23 cellular contexts compared by ENCODE assay signal in genomic region chr2:9586465-9586864, GRCh38. TPM values are rescaled to one million over a fixed set of nuclear protein-coding genes. Genes with fewer than 3 reads are reported as not detected.
DNase-seq lines count a peak whose midpoint lies in the region; ATAC-seq, FAIRE-seq and TF ChIP-seq lines count a peak whose summit lies in the region.
"Had no signal": no experiment of that assay in that cellular context is flagged by ENCODE, and none has a peak within 500 bp of the region (broad histone marks: within the 10 kb centered on the region; RNA-seq: fewer than 3 reads in every experiment).

No MANE protein-coding gene starts in this region.

- no peak overlapping the region for H3K4me2 ChIP-seq in A549
- no peak overlapping the region for H3K4me2 ChIP-seq in mesendoderm (ENCODE audit: low read length)

- no peak for FAIRE-seq in A549 (lab: Jason Lieb, UNC)
- FAIRE-seq: HTR-8/SVneo, RCC 7860 had no signal

- peak overlapping the region; percentile 43 for H3K27ac Mint-ChIP-seq in activated CD4-positive, alpha-beta T cell treated with anti-CD3 and anti-CD28 coated beads, Interleukin-2, amount 10 ng/mL, durations not matched to agents 24 days and 14 days
- H3K27ac Mint-ChIP-seq in mesothelial cell of epicardium = peak overlapping the region; percentile 45

- no peaks in the 10 kb centered on the region for H3K27me3 ChIP-seq in mesendoderm (ENCODE audit: insufficient read depth, low read length, poor library complexity)
- H3K27me3 ChIP-seq: SJSA1 had no signal

- no peak for TF ChIP-seq RAD21 in A549 (conservative IDR thresholded peaks at IDR 0.05 in 1 of 2, IDR thresholded peaks at IDR 0.05 in 1 of 2)

- no peak overlapping the region for H2AK5ac ChIP-seq in mesendoderm (ENCODE audit: low read length)

- H3K4me1 ChIP-seq in A549 (peaks cover 7% of the 10 kb centered on the region; the same call in 2 of the 3 replicates), mesendoderm (ENCODE audit: control insufficient read depth, low read depth, low read length) (no peaks in the 10 kb centered on the region)

- 79% methylated on average over 3 of the region's 3 CpGs for WGBS in A549 (ENCODE audit: missing lambda C conversion rate)
- no CpG with 5 or more reads among the region's 3 CpGs for WGBS in mesendoderm (ENCODE audit: extremely low coverage, insufficient coverage, low lambda C conversion rate)

- no peaks in the 10 kb centered on the region for H3K9me3 Mint-ChIP-seq in activated CD4-positive, alpha-beta T cell treated with anti-CD3 and anti-CD28 coated beads, Interleukin-2, amount 10 ng/mL, durations not matched to agents 24 days and 14 days
- H3K9me3 Mint-ChIP-seq in mesothelial cell of epicardium = no peaks in the 10 kb centered on the region

- no peaks in the 10 kb centered on the region for H3K79me2 ChIP-seq in mesendoderm (ENCODE audit: control insufficient read depth, insufficient read depth, low read length)

- intact Hi-C loops in activated CD4-positive, alpha-beta T cell treated with anti-CD3 and anti-CD28 coated beads, Interleukin-2, amount 10 ng/mL, durations not matched to agents 24 days and 14 days (cut with micrococcal nuclease) = no loop called here

- ATAC-seq in A549 (no peak), HG02763 (IDR thresholded peaks at IDR 0.05; ENCODE audit: unreplicated experiment) (no peak)

- no peak overlapping the region for H3K4me3 ChIP-seq in A549
- H3K4me3 ChIP-seq in mesendoderm (ENCODE audit: low read length) = no peak overlapping the region
- H3K4me3 ChIP-seq: SJSA1 had no signal

- H2BK5ac ChIP-seq in mesendoderm (ENCODE audit: low read length) = no peak overlapping the region

- H3K18ac ChIP-seq in mesendoderm (ENCODE audit: low read length) = no peak overlapping the region

- TF ChIP-seq CTCF in A549 (IDR thresholded peaks at IDR 0.05) (no peak), VCaP (conservative IDR thresholded peaks at IDR 0.05) (no peak), mesothelial cell of epicardium (IDR thresholded peaks at IDR 0.05; ENCODE audit: unreplicated experiment) (no peak)

- H3K79me1 ChIP-seq in mesendoderm (ENCODE audit: low read length) = peaks cover 2% of the 10 kb centered on the region

- no peak overlapping the region for H3K27ac ChIP-seq in A549
- H3K27ac ChIP-seq in VCaP = peak overlapping the region; percentile 46
- no peak overlapping the region for H3K27ac ChIP-seq in mesendoderm (ENCODE audit: low read depth, low read length)
- H3K27ac ChIP-seq: SJSA1 had no signal

- H3K36me3 ChIP-seq in mesendoderm (ENCODE audit: control insufficient read depth, insufficient read depth, low read length) = peaks cover 7% of the 10 kb centered on the region

- POLR2A ChIA-PET in A549 (lab: Yijun Ruan, JAX) = no interaction called here

- TF ChIP-seq POLR2A in A549 (IDR thresholded peaks at IDR 0.05; ENCODE audit: low read length) = no peak

- H3K9me3 ChIP-seq in A549 = no peaks in the 10 kb centered on the region
- H3K9me3 ChIP-seq: SJSA1 had no signal

- no peak overlapping the region for H3K56ac ChIP-seq in mesendoderm (ENCODE audit: low read length)

- no peak overlapping the region for H3K9ac ChIP-seq in mesendoderm (ENCODE audit: low read length)

- H4K5ac ChIP-seq in mesendoderm (ENCODE audit: low read length) = no peak overlapping the region

- peaks cover 23% of the 10 kb centered on the region for H3K4me1 Mint-ChIP-seq in activated CD4-positive, alpha-beta T cell treated with anti-CD3 and anti-CD28 coated beads, Interleukin-2, amount 10 ng/mL, durations not matched to agents 24 days and 14 days
- H3K4me1 Mint-ChIP-seq in mesothelial cell of epicardium = no peaks in the 10 kb centered on the region

- no peak overlapping the region for H2BK15ac ChIP-seq in mesendoderm (replicated peaks; ENCODE audit: low read depth)

- H2BK120ac ChIP-seq in mesendoderm (ENCODE audit: low read depth, low read length) = no peak overlapping the region

- H3K36me3 Mint-ChIP-seq in activated CD4-positive, alpha-beta T cell treated with anti-CD3 and anti-CD28 coated beads, Interleukin-2, amount 10 ng/mL, durations not matched to agents 24 days and 14 days (ENCODE audit: low read depth) = peaks cover 57% of the 10 kb centered on the region
- peaks cover 45% of the 10 kb centered on the region for H3K36me3 Mint-ChIP-seq in mesothelial cell of epicardium

- no peak overlapping the region for H3K4me3 Mint-ChIP-seq in activated CD4-positive, alpha-beta T cell treated with anti-CD3 and anti-CD28 coated beads, Interleukin-2, amount 10 ng/mL, durations not matched to agents 24 days and 14 days
- H3K4me3 Mint-ChIP-seq in mesothelial cell of epicardium = no peak overlapping the region

- H3K4ac ChIP-seq in mesendoderm (ENCODE audit: low read depth, low read length) = no peak overlapping the region

- no peak for TF ChIP-seq EP300 in A549 (IDR thresholded peaks at IDR 0.05)

- no peak for DNase-seq in activated CD4-positive, alpha-beta T cell treated with anti-CD3 and anti-CD28 coated beads, Interleukin-2, amount 10 ng/mL, durations not matched to agents 24 days and 14 days
- DNase-seq in activated CD4-positive, alpha-beta T cell treated with anti-CD3 and anti-CD28 coated beads for 1 hour = no peak
- DNase-seq in A549 (ENCODE audit: low read depth in 1 of 2, low spot score in 1 of 2) = no peak
- DNase-seq in mesothelial cell of epicardium (ENCODE audit: low spot score in 2 of 2, unreplicated experiment in 2 of 2) = no peak
- no peak for DNase-seq in mesendoderm
- DNase-seq: 8988T, AML-193, C1 segment of cervical spinal cord, DMS53, GDM1, GOT3, Kasumi-1, NCI-H1417, NCI-H1694 treated with DMSO at 0.1 percent for 48 hours, NCI-H2081 treated with DMSO at 0.1 percent for 48 hours, NCI-H446, NCI-H526, OCI-M1 had no signal

- H3K23ac ChIP-seq in mesendoderm (ENCODE audit: low read length) = no peak overlapping the region

- CTCF ChIA-PET in A549 (lab: Yijun Ruan, JAX) = interaction anchor here (0.9 kb wide), 1 partner anchor 74 kb away, joined by 3 read pairs; no protein-coding TSS in a partner anchor

- no peak overlapping the region for H4K8ac ChIP-seq in mesendoderm (ENCODE audit: low read depth, low read length)

- H3K27me3 Mint-ChIP-seq in activated CD4-positive, alpha-beta T cell treated with anti-CD3 and anti-CD28 coated beads, Interleukin-2, amount 10 ng/mL, durations not matched to agents 24 days and 14 days = no peaks in the 10 kb centered on the region
- no peaks in the 10 kb centered on the region for H3K27me3 Mint-ChIP-seq in mesothelial cell of epicardium (ENCODE audit: low read depth)

TF ChIP-seq in A549, 52 proteins besides CTCF, POLR2A, EP300 and RAD21:
- no peak for TF ChIP-seq FOSL2 (IDR thresholded peaks at IDR 0.05)
- no peak for TF ChIP-seq FOSL2 (CRISPR knock-in tag; IDR thresholded peaks at IDR 0.05)
- peak; percentile 72 for TF ChIP-seq MAFK (IDR thresholded peaks at IDR 0.05; ENCODE audit: partially characterized antibody)

RNA-seq across cellular contexts. Expression of gene ADAM17, which starts 30.8 kb away (rescaled TPM):
- total RNA-seq in activated CD4-positive, alpha-beta T cell treated with anti-CD3 and anti-CD28 coated beads, Interleukin-2, amount 10 ng/mL, durations not matched to agents 24 days and 14 days = 25.6 and 26.5 TPM in 2 replicates
- polyA plus RNA-seq in A549 (2011; rRNA removed) (33.0 and 33.1 TPM in 2 replicates), A549 (2017; fragmentation: RNase III; extraction: RNeasy Plus Mini Kit Qiagen cat#74134 plus additional on column Dnase treatment) (36.0 to 39.1 TPM (median 38.1 TPM) in 3 replicates)
- 11.7 and 11.8 TPM in 2 replicates for polyA plus RNA-seq in A549 (2012; cell fraction: cytosol; rRNA removed)
- 17.7 and 21.0 TPM in 2 replicates for polyA plus RNA-seq in A549 (2012; cell fraction: nucleus; rRNA removed)
- polyA minus RNA-seq in A549 (2011; rRNA and poly(A)+ RNA removed) = 29.7 and 30.1 TPM in 2 replicates
- 47.2 to 48.8 TPM (median 47.8 TPM) in 3 replicates for total RNA-seq in mesothelial cell of epicardium
- polyA plus RNA-seq in mesendoderm (2013, experiment 1 of 2) = 16.0 TPM
- 16.0 TPM for polyA plus RNA-seq in mesendoderm (2013, experiment 2 of 2)

RNA-seq across cellular contexts. Expression of gene YWHAQ, which starts 44.3 kb away (rescaled TPM):
- 321 and 335 TPM in 2 replicates for total RNA-seq in activated CD4-positive, alpha-beta T cell treated with anti-CD3 and anti-CD28 coated beads, Interleukin-2, amount 10 ng/mL, durations not matched to agents 24 days and 14 days
- 672 and 833 TPM in 2 replicates for polyA plus RNA-seq in A549 (2011; rRNA removed)
- polyA plus RNA-seq in A549 (2012; cell fraction: cytosol; rRNA removed) = 326 and 355 TPM in 2 replicates
- 176 and 207 TPM in 2 replicates for polyA plus RNA-seq in A549 (2012; cell fraction: nucleus; rRNA removed)
- polyA plus RNA-seq in A549 (2017; fragmentation: RNase III; extraction: RNeasy Plus Mini Kit Qiagen cat#74134 plus additional on column Dnase treatment) = 661 to 703 TPM (median 686 TPM) in 3 replicates
- polyA minus RNA-seq in A549 (2011; rRNA and poly(A)+ RNA removed) = 310 and 393 TPM in 2 replicates
- total RNA-seq in mesothelial cell of epicardium = 240 to 248 TPM (median 248 TPM) in 3 replicates
- polyA plus RNA-seq in mesendoderm (2013, experiment 1 of 2) = 445 TPM
- 448 TPM for polyA plus RNA-seq in mesendoderm (2013, experiment 2 of 2)
